Comparison of ENCODE assay signal across 26 cellular contexts in genomic region chr9:14578030-14578429, GRCh38.
"Had no signal": no experiment of that assay in that cellular context is flagged by ENCODE, and none has a peak within 500 bp of the region (broad histone marks: within the 10 kb centered on the region; RNA-seq: fewer than 3 reads in every experiment).

No MANE protein-coding gene starts in this region.

- DNase-seq: dermis blood vessel endothelial cell; dorsolateral prefrontal cortex; effector CD4-positive, alpha-beta T cell; effector memory CD4-positive, alpha-beta T cell; foreskin keratinocyte; heart left ventricle; hypothalamus; immature natural killer cell; islet precursor cell; kidney; kidney glomerular epithelial cell; left colon; left ventricle myocardium superior; lower lobe of right lung; mesenchymal stem cell; mucosa of descending colon; naive B cell had no signal

- H3K4me3 Mint-ChIP-seq: immature natural killer cell, mesothelial cell of epicardium, naive B cell had no signal

- FAIRE-seq: colon, endothelial cell of umbilical vein, frontal cortex, kidney had no signal

- H3K4me1 ChIP-seq: esophagus muscularis mucosa, foreskin keratinocyte, gastroesophageal sphincter, heart left ventricle, lower lobe of right lung had no signal

- H3K27me3 ChIP-seq: dorsolateral prefrontal cortex, esophagus muscularis mucosa, foreskin keratinocyte, gastroesophageal sphincter, heart left ventricle, hepatocyte had no signal

- H3K27ac Mint-ChIP-seq: immature natural killer cell, mesothelial cell of epicardium, naive B cell had no signal

- H3K36me3 ChIP-seq: esophagus muscularis mucosa, gastroesophageal sphincter, heart left ventricle, lower lobe of right lung had no signal

- H3K27ac ChIP-seq: coronary artery, dorsolateral prefrontal cortex, esophagus muscularis mucosa, foreskin keratinocyte, gastroesophageal sphincter, heart left ventricle, hepatocyte, lower lobe of right lung had no signal

- H3K9me3 ChIP-seq: lower lobe of right lung had no signal

- H3K4me1 Mint-ChIP-seq: mesothelial cell of epicardium, naive B cell had no signal

- H3K4me2 ChIP-seq: hepatocyte had no signal

- ATAC-seq: foreskin keratinocyte, gastroesophageal sphincter, heart left ventricle, left colon, left lobe of liver, left ventricle myocardium superior, lower lobe of right lung, mucosa of descending colon had no signal

- H2AFZ ChIP-seq: hepatocyte had no signal

- H3K27me3 Mint-ChIP-seq: naive B cell had no signal

- H3K79me2 ChIP-seq: hepatocyte had no signal

- H3K4me3 ChIP-seq: coronary artery, dorsolateral prefrontal cortex, esophagus muscularis mucosa, gastroesophageal sphincter, heart left ventricle, hepatocyte, lower lobe of right lung, mucosa of descending colon had no signal
